In the genomic region with DNA sequence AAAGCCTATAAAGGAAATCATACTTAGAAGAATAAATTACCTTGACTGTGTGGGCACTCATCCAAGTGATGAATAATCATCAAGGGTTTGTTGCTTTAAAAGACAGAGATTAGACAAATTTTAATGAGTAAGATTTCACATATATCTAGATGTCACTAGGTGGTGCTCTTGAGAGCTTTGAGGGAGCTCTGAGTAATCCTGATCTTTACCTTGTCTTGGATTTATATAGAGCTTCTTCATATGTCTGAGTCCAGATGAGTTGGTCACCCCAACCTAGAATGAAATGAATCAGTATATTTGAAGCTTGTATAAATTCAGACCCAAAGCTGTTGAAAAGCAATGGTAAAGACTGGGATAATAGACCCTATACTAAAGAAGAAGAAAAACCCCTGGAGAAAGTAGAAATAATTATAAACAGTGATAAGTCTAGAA, we compare ENCODE assay signal across 10 cellular contexts. TPM values are rescaled to one million over a fixed set of nuclear protein-coding genes. Genes with fewer than 3 reads are reported as not detected.
DNase-seq lines count a peak whose midpoint lies in the region; ATAC-seq and TF ChIP-seq lines count a peak whose summit lies in the region.
"Had no signal": no experiment of that assay in that cellular context is flagged by ENCODE, and none has a peak within 500 bp of the region (broad histone marks: within the 10 kb centered on the region; RNA-seq: fewer than 3 reads in every experiment).

No MANE protein-coding gene starts in this region.

- H3K36me3 ChIP-seq in BJ (ENCODE audit: control insufficient read depth, insufficient read depth, low read length) (no peaks in the 10 kb centered on the region), PC-3 (ENCODE audit: low read depth, low read length) (peaks cover 33% of the 10 kb centered on the region; the same call in 1 of the 2 replicates), endodermal cell (ENCODE audit: control insufficient read depth, insufficient read depth, low read length) (no peaks in the 10 kb centered on the region), neural cell (ENCODE audit: insufficient read depth, low read length) (no peaks in the 10 kb centered on the region)

- no peak overlapping the region for H3K4me3 ChIP-seq in BJ (ENCODE audit: low read depth, low read length)
- H3K4me3 ChIP-seq in PC-3 (ENCODE audit: low read length): no peak overlapping the region
- H3K4me3 ChIP-seq in endodermal cell (ENCODE audit: low read length): no peak overlapping the region
- no peak overlapping the region for H3K4me3 ChIP-seq in neural cell (ENCODE audit: low read length)

- no peaks in the 10 kb centered on the region for H3K9me2 ChIP-seq in PC-3 (replicated peaks; ENCODE audit: low read length)
- no peaks in the 10 kb centered on the region for H3K9me2 ChIP-seq in neural cell (ENCODE audit: insufficient read depth, low read length)

- peaks cover 22% of the 10 kb centered on the region for H3K79me2 ChIP-seq in PC-3 (ENCODE audit: low read length)
- no peaks in the 10 kb centered on the region for H3K79me2 ChIP-seq in neural cell (replicated peaks; ENCODE audit: insufficient read depth, low read length)

- intact Hi-C loops in PC-3 (cut with micrococcal nuclease): loop anchor here (1.0 to 10.0 kb wide), 7 partner anchors 46 to 504 kb away; no protein-coding TSS in a partner anchor

- H3K36me3 Mint-ChIP-seq in endodermal cell (ENCODE audit: low read depth): no peaks in the 10 kb centered on the region
- H3K36me3 Mint-ChIP-seq: natural killer cell treated with Interleukin-12 subunit alpha and Interleukin-12 subunit beta and Interleukin-15 and Interleukin-18, amount 100 ng/mL, for 72 hours had no signal

- ATAC-seq in GM18870 (IDR thresholded peaks at IDR 0.05; ENCODE audit: unreplicated experiment) (peak; percentile 75), PC-3 (peak; percentile 50), HG02571 (IDR thresholded peaks at IDR 0.05; ENCODE audit: unreplicated experiment) (no peak), HG03135 (IDR thresholded peaks at IDR 0.05; ENCODE audit: unreplicated experiment) (no peak)

- in situ Hi-C loops in KBM-7 (cut with MboI; ENCODE audit: low pct_unique_long_range_greater_than_20kb, low sequenced_read_pairs): no loop called here

- H3K27ac ChIP-seq in PC-3 (ENCODE audit: low read length) (peak overlapping the region; percentile 35), endodermal cell (ENCODE audit: low read depth, low read length) (no peak overlapping the region), neural cell (ENCODE audit: low read length) (no peak overlapping the region)

- no TSS peak for BruUV-seq in PC-3 (replicated peaks; lab: Mats Ljungman, UMichigan)

- H3K4me1 ChIP-seq in PC-3 (ENCODE audit: insufficient read depth, low read length): peaks cover 55% of the 10 kb centered on the region
- no peaks in the 10 kb centered on the region for H3K4me1 ChIP-seq in endodermal cell (ENCODE audit: control insufficient read depth, insufficient read depth, low read length)

- no peaks in the 10 kb centered on the region for H3K27me3 ChIP-seq in BJ (ENCODE audit: control insufficient read depth, insufficient read depth, low read length)
- no peaks in the 10 kb centered on the region for H3K27me3 ChIP-seq in PC-3 (ENCODE audit: low read length)
- H3K27me3 ChIP-seq in endodermal cell (ENCODE audit: control insufficient read depth, insufficient read depth, low read length, poor library complexity, severe bottlenecking): no peaks in the 10 kb centered on the region
- H3K27me3 ChIP-seq in neural cell (ENCODE audit: insufficient read depth, low read depth, low read length): no peaks in the 10 kb centered on the region

- H3K9ac ChIP-seq in PC-3 (ENCODE audit: low read length) (no peak overlapping the region), endodermal cell (ENCODE audit: extremely low read depth, low read length, poor library complexity, severe bottlenecking) (no peak overlapping the region), neural cell (ENCODE audit: low read length) (no peak overlapping the region)

- peak; percentile 60 for TF ChIP-seq RAD21 in neural cell (conservative IDR thresholded peaks at IDR 0.05)

- POLR2A ChIA-PET in BJ (lab: Charles Lee) (interaction anchor here (0.8 kb wide), 1 partner anchor 37 kb away, joined by 4 read pairs; no protein-coding TSS in a partner anchor), PC-3 (lab: Charles Lee; ENCODE audit: unreplicated experiment) (interaction anchor here (0.5 to 0.6 kb wide), 3 partner anchors 117 to 497 kb away, joined by 3 to 10 read pairs (median 3); no protein-coding TSS in a partner anchor)

- peaks cover 10% of the 10 kb centered on the region for H3F3A ChIP-seq in PC-3 (ENCODE audit: low read length, unreplicated experiment)
- no peaks in the 10 kb centered on the region for H3F3A ChIP-seq in neural cell (ENCODE audit: insufficient read depth, low read length, poor library complexity, severe bottlenecking)

- no peak overlapping the region for H2AFZ ChIP-seq in PC-3 (ENCODE audit: low read length)
- no peak overlapping the region for H2AFZ ChIP-seq in neural cell (ENCODE audit: low read depth, low read length)

- H3K4me3 Mint-ChIP-seq in endodermal cell: no peak overlapping the region
- H3K4me3 Mint-ChIP-seq: IgD-negative memory B cell; natural killer cell treated with Interleukin-12 subunit alpha and Interleukin-12 subunit beta and Interleukin-15 and Interleukin-18, amount 100 ng/mL, for 72 hours had no signal

- TF ChIP-seq CTCF in BJ (IDR thresholded peaks at IDR 0.05; ENCODE audit: insufficient read depth, low read depth, low read length) (peak; percentile 65), PC-3 (conservative IDR thresholded peaks at IDR 0.05; ENCODE audit: low read depth, low read length) (peak; percentile 78), endodermal cell (conservative IDR thresholded peaks at IDR 0.05) (peak; percentile 76), neural cell (IDR thresholded peaks at IDR 0.05; ENCODE audit: poor library complexity, severe bottlenecking) (peak; percentile 62)

- H3K9me3 ChIP-seq in PC-3 (ENCODE audit: low read length) (no peaks in the 10 kb centered on the region), endodermal cell (ENCODE audit: control insufficient read depth, low read length) (no peaks in the 10 kb centered on the region), neural cell (ENCODE audit: low read length) (no peaks in the 10 kb centered on the region)

- no peak overlapping the region for H3K27ac Mint-ChIP-seq in endodermal cell
- H3K27ac Mint-ChIP-seq: IgD-negative memory B cell; natural killer cell treated with Interleukin-12 subunit alpha and Interleukin-12 subunit beta and Interleukin-15 and Interleukin-18, amount 100 ng/mL, for 72 hours had no signal

- no peaks in the 10 kb centered on the region for H3K27me3 Mint-ChIP-seq in endodermal cell (ENCODE audit: insufficient read depth)

- H3K4me2 ChIP-seq in PC-3 (ENCODE audit: low read length): peak overlapping the region; percentile 41
- no peak overlapping the region for H3K4me2 ChIP-seq in neural cell (ENCODE audit: low read length)

- TF ChIP-seq EP300 in neural cell (conservative IDR thresholded peaks at IDR 0.05; ENCODE audit: poor library complexity, severe bottlenecking): no peak

- CTCF ChIA-PET in BJ (lab: Yijun Ruan, JAX) (interaction anchor here (0.6 to 3.5 kb wide), 19 partner anchors 8 to 198 kb away, joined by 3 to 20 read pairs (median 3); no protein-coding TSS in a partner anchor), PC-3 (lab: Charles Lee) (interaction anchor here (0.5 to 1.6 kb wide), 14 partner anchors 11 to 329 kb away, joined by 3 to 13 read pairs (median 4); no protein-coding TSS in a partner anchor)

- peak; percentile 17 for DNase-seq in BJ (ENCODE audit: low read depth)
- DNase-seq in KBM-7: peak; percentile 47
- DNase-seq in PC-3: peak; percentile 94
- no peak for DNase-seq in endodermal cell

- H4K20me1 ChIP-seq in PC-3 (ENCODE audit: low read length) (peaks cover 3% of the 10 kb centered on the region; the same call in 1 of the 2 replicates), neural cell (ENCODE audit: insufficient read depth) (no peaks in the 10 kb centered on the region)

- no peaks in the 10 kb centered on the region for H3K9me3 Mint-ChIP-seq in endodermal cell
- H3K9me3 Mint-ChIP-seq: IgD-negative memory B cell; natural killer cell treated with Interleukin-12 subunit alpha and Interleukin-12 subunit beta and Interleukin-15 and Interleukin-18, amount 100 ng/mL, for 72 hours had no signal

- H3K4me1 Mint-ChIP-seq in endodermal cell: peaks cover 3% of the 10 kb centered on the region

TF ChIP-seq in neural cell, 6 proteins besides CTCF, POLR2A, EP300 and RAD21 (continues in another document):
- peak; percentile 54 for TF ChIP-seq SMC3 (conservative IDR thresholded peaks at IDR 0.05; ENCODE audit: poor library complexity)

RNA-seq across cellular contexts. Expression of a gene that starts 3.7 kb away (rescaled TPM):
- polyA plus RNA-seq in BJ (2011; rRNA removed) (not detected in 2 replicates), neural cell (not detected in 2 replicates)
- polyA minus RNA-seq in BJ (2011; rRNA and poly(A)+ RNA removed): not detected in 2 replicates
- total RNA-seq in PC-3 (2014; rRNA removed) (72.2 and 140 TPM in 2 replicates), endodermal cell (not detected)
- polyA plus RNA-seq in endodermal cell (2013, experiment 1 of 2): not detected
- polyA plus RNA-seq in endodermal cell (2013, experiment 2 of 2): not detected
- polyA minus RNA-seq in neural cell: not detected in 2 replicates
- total RNA-seq: natural killer cell treated with Interleukin-12 subunit alpha and Interleukin-12 subunit beta and Interleukin-15 and Interleukin-18, amount 100 ng/mL, for 72 hours had no signal
- polyA plus RNA-seq: IgD-negative memory B cell had no signal

RNA-seq across cellular contexts. Expression of a gene that starts 47.6 kb away (rescaled TPM):
- polyA plus RNA-seq in BJ (2011; rRNA removed) (4.6 and 12.6 TPM in 2 replicates), neural cell (281 and 315 TPM in 2 replicates)
- polyA minus RNA-seq in BJ (2011; rRNA and poly(A)+ RNA removed): 3.7 and 3.8 TPM in 2 replicates
- total RNA-seq in PC-3 (2014; rRNA removed) (27.6 and 34.9 TPM in 2 replicates), endodermal cell (10 to 100 TPM; 34.9 to 51.2 TPM)
- 59.1 TPM for polyA plus RNA-seq in endodermal cell (2013, experiment 1 of 2)
- 53.5 TPM for polyA plus RNA-seq in endodermal cell (2013, experiment 2 of 2)
- 173 and 201 TPM in 2 replicates for polyA minus RNA-seq in neural cell

Comparison
In these comparisons a context has a peak if more than half of its experiments do, and no peak if none do; other contexts are left out.
1. ATAC-seq: peak in GM18870 (single experiment) and PC-3 (single experiment); none in HG02571 (single experiment) and HG03135 (single experiment).
2. RNA of a gene that starts 3.7 kb away (total RNA-seq): 72.2 to 140 TPM in PC-3; not detected in endodermal cell; every median in the first group is over 10 times any median in the second.
3. Peak in every context shown above with its lines, with median percentiles within 50 percentile points of each other: CTCF ChIP-seq.